ENCODE assay signal across 1 cellular context in the genomic region with DNA sequence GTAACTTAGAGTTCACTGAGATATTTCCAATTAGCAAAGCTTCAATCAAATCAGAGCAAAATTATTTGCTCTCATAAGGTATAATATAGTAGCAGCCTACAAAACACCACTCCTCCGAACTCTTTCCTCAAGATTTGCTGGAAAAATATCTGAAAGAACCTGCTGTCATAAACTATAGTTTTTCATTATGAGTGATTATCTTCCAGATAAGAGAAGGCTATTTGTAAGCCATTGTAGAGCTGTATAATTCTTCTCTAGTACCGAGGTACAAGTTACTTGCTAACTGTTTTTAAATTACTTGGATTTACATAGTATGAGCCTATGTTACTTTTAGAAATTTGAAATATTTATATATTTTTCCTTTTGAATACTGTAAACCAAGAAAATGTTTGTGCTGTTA.
A peak's percentile ranks its signal among the peaks of the same experiment; 100 is the strongest.
TF ChIP-seq lines count a peak whose summit lies in the region.

No MANE protein-coding gene starts in this region.

TF ChIP-seq in HEK293, 187 proteins besides CTCF, POLR2A, EP300 and RAD21 (continued from another document):
- TF ChIP-seq PRDM6 (tag by site-specific recombination; IDR thresholded peaks at IDR 0.05), result peak; percentile 63
